In the genomic region with DNA sequence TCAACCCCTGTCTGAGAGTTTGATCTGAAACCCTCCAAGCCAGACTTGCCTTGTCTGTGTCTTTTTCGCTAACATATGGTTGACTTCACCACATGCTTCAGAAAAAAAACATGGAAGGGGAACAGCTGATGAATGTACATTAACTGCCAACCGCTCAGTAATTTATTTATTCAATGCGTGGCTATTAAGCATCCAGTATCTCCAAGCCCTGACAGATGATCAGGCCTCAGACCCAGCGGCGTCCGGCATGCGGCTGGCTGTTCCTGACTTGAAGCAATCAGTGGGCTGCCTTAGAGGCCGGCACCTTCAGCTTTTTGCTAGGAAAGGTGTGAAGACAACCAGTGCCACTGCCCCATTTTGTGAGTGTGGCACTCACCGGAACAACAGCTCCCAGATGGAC, we compare ENCODE assay signal across 21 cellular contexts.
"Had no signal": no experiment of that assay in that cellular context is flagged by ENCODE, and none has a peak within 500 bp of the region (broad histone marks: within the 10 kb centered on the region; RNA-seq: fewer than 3 reads in every experiment).

No MANE protein-coding gene starts in this region.

- H3K27ac Mint-ChIP-seq: immature natural killer cell, mesothelial cell of epicardium had no signal

- H3K27ac ChIP-seq: coronary artery, dorsolateral prefrontal cortex, esophagus muscularis mucosa, foreskin keratinocyte, gastroesophageal sphincter, heart left ventricle, hepatocyte, left lung, lower lobe of right lung had no signal

- H2AFZ ChIP-seq: hepatocyte had no signal

- DNase-seq: dermis blood vessel endothelial cell; dorsolateral prefrontal cortex; effector CD4-positive, alpha-beta T cell; effector memory CD4-positive, alpha-beta T cell; foreskin keratinocyte; heart left ventricle; hypothalamus; immature natural killer cell; islet precursor cell; kidney; kidney glomerular epithelial cell; left colon; left lung; left ventricle myocardium superior; lower lobe of right lung; mesenchymal stem cell had no signal

- H3K36me3 Mint-ChIP-seq: immature natural killer cell, mesothelial cell of epicardium had no signal

- H3K4me3 Mint-ChIP-seq: immature natural killer cell, mesothelial cell of epicardium had no signal

- H3K4me2 ChIP-seq: hepatocyte had no signal

- H3K27me3 ChIP-seq: foreskin keratinocyte, hepatocyte had no signal

- H3K9me3 ChIP-seq: esophagus muscularis mucosa, gastroesophageal sphincter, heart left ventricle, left lung, lower lobe of right lung had no signal

- ATAC-seq: foreskin keratinocyte, gastroesophageal sphincter, heart left ventricle, left colon, left lung, left ventricle myocardium superior, lower lobe of right lung had no signal

- H3K36me3 ChIP-seq: esophagus muscularis mucosa, gastroesophageal sphincter, heart left ventricle, left lung, lower lobe of right lung had no signal

- H3K4me1 ChIP-seq: esophagus muscularis mucosa, gastroesophageal sphincter, heart left ventricle, left lung, lower lobe of right lung had no signal

- H3K9me3 Mint-ChIP-seq: immature natural killer cell had no signal

- H3K4me1 Mint-ChIP-seq: immature natural killer cell had no signal

- H3K4me3 ChIP-seq: coronary artery, dorsolateral prefrontal cortex, esophagus muscularis mucosa, gastroesophageal sphincter, heart left ventricle, hepatocyte, left lung, lower lobe of right lung had no signal
